30 cellular contexts compared by ENCODE assay signal in genomic region chr16:62058412-62058811, GRCh38. TPM values are rescaled to one million over a fixed set of nuclear protein-coding genes. Genes with fewer than 3 reads are reported as not detected.
"Had no signal": no experiment of that assay in that cellular context is flagged by ENCODE, and none has a peak within 500 bp of the region (broad histone marks: within the 10 kb centered on the region; RNA-seq: fewer than 3 reads in every experiment).

No MANE protein-coding gene starts in this region.

- ATAC-seq: psoas muscle; right cardiac atrium; right lobe of liver; stimulated activated effector memory CD8-positive, alpha-beta T cell treated with anti-CD3 and anti-CD28 coated beads, Interleukin-12 subunit alpha, Interleukin-12 subunit beta, amount 100 ng/mL, for 72 hours; stimulated activated naive B cell treated with anti-CD40 and anti-IgM and Interleukin-4, amounts not matched to agents 10 μg/mL and 1 μg/mL and 100 μg/mL, for 72 hours had no signal

- H3K27me3 Mint-ChIP-seq: stimulated activated naive B cell treated with anti-CD40 and anti-IgM and Interleukin-4, amounts not matched to agents 10 μg/mL and 1 μg/mL and 100 μg/mL, for 72 hours; stimulated activated naive CD8-positive, alpha-beta T cell treated with anti-CD3 and anti-CD28 coated beads, Interleukin-15, Interleukin-2, amounts not matched to agents 100 ng/mL and 50 ng/mL, for 24 hours had no signal

- H3K27me3 ChIP-seq: neural progenitor cell, ovary, right lobe of liver, sigmoid colon, stomach, thyroid gland, tibial nerve, upper lobe of left lung, vagina had no signal

- H3K4me2 ChIP-seq: neural progenitor cell had no signal

- H3K4me1 Mint-ChIP-seq: nephron; stimulated activated effector memory CD8-positive, alpha-beta T cell treated with anti-CD3 and anti-CD28 coated beads, Interleukin-12 subunit alpha, Interleukin-12 subunit beta, amount 100 ng/mL, for 72 hours; stimulated activated naive B cell treated with anti-CD40 and anti-IgM and Interleukin-4, amounts not matched to agents 10 μg/mL and 1 μg/mL and 100 μg/mL, for 72 hours had no signal

- H3K27ac Mint-ChIP-seq: nephron; neural progenitor cell; progenitor cell of endocrine pancreas; stimulated activated effector memory CD8-positive, alpha-beta T cell treated with anti-CD3 and anti-CD28 coated beads, Interleukin-12 subunit alpha, Interleukin-12 subunit beta, amount 100 ng/mL, for 72 hours; stimulated activated naive B cell treated with anti-CD40 and anti-IgM and Interleukin-4, amounts not matched to agents 10 μg/mL and 1 μg/mL and 100 μg/mL, for 72 hours; stimulated activated naive CD8-positive, alpha-beta T cell treated with anti-CD3 and anti-CD28 coated beads, Interleukin-15, Interleukin-2, amounts not matched to agents 100 ng/mL and 50 ng/mL, for 24 hours had no signal

- H2AFZ ChIP-seq: neural progenitor cell, parathyroid adenoma had no signal

- H3K36me3 ChIP-seq: neural progenitor cell, ovary, right lobe of liver, sigmoid colon, stomach, thoracic aorta, thyroid gland, tibial nerve, upper lobe of left lung, vagina had no signal

- H3K27ac ChIP-seq: neural progenitor cell, ovary, parathyroid adenoma, psoas muscle, right lobe of liver, sigmoid colon, stomach, thoracic aorta, thyroid gland, tibial nerve, upper lobe of left lung, vagina had no signal

- H3K9me3 ChIP-seq: ovary, right lobe of liver, sigmoid colon, thoracic aorta, thyroid gland, tibial nerve, upper lobe of left lung, vagina had no signal

- FAIRE-seq: small intestine, urothelium cell line had no signal

- H3K79me2 ChIP-seq: parathyroid adenoma had no signal

- DNase-seq: occipital lobe; ovary; posterior cingulate gyrus; psoas muscle; right cardiac atrium; right lobe of liver; sigmoid colon; small intestine; stimulated activated CD4-positive, alpha-beta T cell treated with anti-CD3 and anti-CD28 coated beads, Interleukin-15, amount 100 ng/mL, for 24 hours; stimulated activated CD4-positive, alpha-beta T cell treated with anti-CD3 and anti-CD28 coated beads, Interleukin-2, amount 100 ng/mL, for 24 hours; stimulated activated CD4-positive, alpha-beta T cell treated with anti-CD3 and anti-CD28 coated beads, Interleukin-2, amount 100 ng/mL, for 48 hours; stimulated activated CD4-positive, alpha-beta T cell treated with anti-CD3 and anti-CD28 coated beads, Interleukin-4, amount 100 ng/mL, for 24 hours; stimulated activated naive B cell treated with anti-CD40 and anti-IgM and Interleukin-4, amounts not matched to agents 10 μg/mL and 1 μg/mL and 100 μg/mL, for 72 hours; stimulated activated naive CD4-positive, alpha-beta T cell treated with Interleukin-2 at 50 U/mL for 16 hours; stomach; thyroid gland; trophoblast cell; upper lobe of left lung had no signal

- H3K4me3 ChIP-seq: neural progenitor cell, ovary, psoas muscle, right lobe of liver, sigmoid colon, stomach, thoracic aorta, thyroid gland, tibial nerve, upper lobe of left lung, vagina had no signal

- H3K4me1 ChIP-seq: parathyroid adenoma, psoas muscle, right lobe of liver, sigmoid colon, stomach, thyroid gland, tibial nerve, upper lobe of left lung, vagina had no signal

- H3K4me3 Mint-ChIP-seq: nephron; neural progenitor cell; stimulated activated effector memory CD8-positive, alpha-beta T cell treated with anti-CD3 and anti-CD28 coated beads, Interleukin-12 subunit alpha, Interleukin-12 subunit beta, amount 100 ng/mL, for 72 hours; stimulated activated naive B cell treated with anti-CD40 and anti-IgM and Interleukin-4, amounts not matched to agents 10 μg/mL and 1 μg/mL and 100 μg/mL, for 72 hours; stimulated activated naive CD8-positive, alpha-beta T cell treated with anti-CD3 and anti-CD28 coated beads, Interleukin-15, Interleukin-2, amounts not matched to agents 100 ng/mL and 50 ng/mL, for 24 hours had no signal

- H3K36me3 Mint-ChIP-seq: neural progenitor cell; stimulated activated effector memory CD8-positive, alpha-beta T cell treated with anti-CD3 and anti-CD28 coated beads, Interleukin-12 subunit alpha, Interleukin-12 subunit beta, amount 100 ng/mL, for 72 hours; stimulated activated naive B cell treated with anti-CD40 and anti-IgM and Interleukin-4, amounts not matched to agents 10 μg/mL and 1 μg/mL and 100 μg/mL, for 72 hours had no signal

- H3K9me3 Mint-ChIP-seq: nephron, neural progenitor cell had no signal

RNA-seq across cellular contexts. Expression of gene CDH8, which starts 22.2 kb away (rescaled TPM):
- total RNA-seq: osteoblast, right cardiac atrium, right lobe of liver, subcutaneous adipose tissue, thyroid gland had no signal
